Comparison of ENCODE assay signal across 10 cellular contexts in genomic region chr1:203682401-203683383, GRCh38. TPM values are rescaled to one million over a fixed set of nuclear protein-coding genes. Genes with fewer than 3 reads are reported as not detected.
DNase-seq lines count a peak whose midpoint lies in the region; ATAC-seq and TF ChIP-seq lines count a peak whose summit lies in the region.
"Had no signal": no experiment of that assay in that cellular context is flagged by ENCODE, and none has a peak within 500 bp of the region (broad histone marks: within the 10 kb centered on the region; RNA-seq: fewer than 3 reads in every experiment).

No MANE protein-coding gene starts in this region.

- no peak for TF ChIP-seq CTCF in fibroblast of pulmonary artery (IDR thresholded peaks at IDR 0.05; ENCODE audit: low read length, missing control alignments)

- no peaks in the 10 kb centered on the region for H3K9me3 ChIP-seq in GM23248 (ENCODE audit: low read depth)
- H3K9me3 ChIP-seq: gastrocnemius medialis had no signal

- ATAC-seq in HG03571 (IDR thresholded peaks at IDR 0.05; ENCODE audit: unreplicated experiment): no peak
- no peak for ATAC-seq in GM19467 (IDR thresholded peaks at IDR 0.05; ENCODE audit: unreplicated experiment)
- ATAC-seq: gastrocnemius medialis had no signal

- in situ Hi-C loops in GM23248 (cut with MboI): no loop called here

- 0 out of 2 replicates have a peak, but pooled peaks cover 6% of the 10 kb centered on the region for H3K4me1 ChIP-seq in GM23248 (ENCODE audit: insufficient read depth)

- no peaks in the 10 kb centered on the region for H3K9me2 ChIP-seq in GM23248 (ENCODE audit: insufficient read depth)

- H3K36me3 ChIP-seq in GM23248 (ENCODE audit: low read depth): peaks cover 23% of the 10 kb centered on the region

- no peak overlapping the region for H3K4me3 ChIP-seq in fibroblast of pulmonary artery (replicated peaks; ENCODE audit: low read depth, low read length)
- no peak overlapping the region for H3K4me3 ChIP-seq in GM23248
- H3K4me3 ChIP-seq: gastrocnemius medialis had no signal

- 82 to 83% methylated on average over 20 of the region's 20 CpGs for WGBS in GM23248 (ENCODE audit: low coverage in 1 of 2, low lambda C conversion rate in 2 of 2, missing lambda C conversion rate in 2 of 2), 2 experiments

- peak; percentile 37 for DNase-seq in DMS 273 (lab: John Stamatoyannopoulos, UW; ENCODE audit: unreplicated experiment)
- DNase-seq in DMS 273 treated with DMSO at 0.1 percent for 48 hours (lab: John Stamatoyannopoulos, UW): no peak
- DNase-seq in activated CD4-positive, alpha-beta T cell treated with anti-CD3 and anti-CD28 coated beads for 48 hours: peak; percentile 74
- DNase-seq in fibroblast of pulmonary artery (ENCODE audit: low read depth): peak; percentile 41
- DNase-seq in stimulated activated naive CD4-positive, alpha-beta T cell (lab: John Stamatoyannopoulos, UW): peak; percentile 34 to 81 (median 70)
- no peak for DNase-seq in GM23248
- DNase-seq: gastrocnemius medialis had no signal

- 0 out of 2 replicates have a peak, but pooled peaks cover 9% of the 10 kb centered on the region for H3F3A ChIP-seq in GM23248 (ENCODE audit: insufficient read depth)

- H3K4me2 ChIP-seq in GM23248 (ENCODE audit: unreplicated experiment): no peak overlapping the region

- H4K20me1 ChIP-seq in GM23248 (ENCODE audit: insufficient read depth): no peaks in the 10 kb centered on the region; the same call in 1 of the 2 replicates

- peaks cover 98% of the 10 kb centered on the region for H3K79me2 ChIP-seq in GM23248 (ENCODE audit: insufficient read depth)

- no peak overlapping the region for H2AFZ ChIP-seq in GM23248

- H3K27ac ChIP-seq in GM23248: no peak overlapping the region
- H3K27ac ChIP-seq: 22Rv1 had no signal

- H3K27me3 ChIP-seq in GM23248 (replicated peaks; ENCODE audit: insufficient read depth): no peaks in the 10 kb centered on the region
- H3K27me3 ChIP-seq: gastrocnemius medialis had no signal

- H3K9ac ChIP-seq in GM23248: no peak overlapping the region

RNA-seq across cellular contexts. Expression of gene ATP2B4, which starts 56.1 kb away (rescaled TPM):
- total RNA-seq in GM23248 (2014; rRNA removed; shearing (Covaris generic)): 82.8 and 86.6 TPM in 2 replicates
- 49.5 and 49.7 TPM in 2 replicates for polyA plus RNA-seq in GM23248 (2016; fragmentation: Nextera tagmentation; extraction: Ambion mirVana)

Comparison
In these comparisons a context has a peak if more than half of its experiments do, and no peak if none do; other contexts are left out.
1. DNase-seq: peak in DMS 273 (single experiment), activated CD4-positive, alpha-beta T cell treated with anti-CD3 and anti-CD28 coated beads for 48 hours (single experiment), fibroblast of pulmonary artery (single experiment) and stimulated activated naive CD4-positive, alpha-beta T cell (6 of 6); none in DMS 273 treated with DMSO at 0.1 percent for 48 hours (single experiment) and GM23248 (single experiment).